ENCODE assay signal across 28 cellular contexts in genomic region chr9:107102011-107102410, GRCh38.
"Had no signal": no experiment of that assay in that cellular context is flagged by ENCODE, and none has a peak within 500 bp of the region (broad histone marks: within the 10 kb centered on the region; RNA-seq: fewer than 3 reads in every experiment).

No MANE protein-coding gene starts in this region.

- H3K4me3 ChIP-seq: ascending aorta, breast epithelium, cardiac muscle cell, colonic mucosa, esophagus squamous epithelium, gastroesophageal sphincter, heart right ventricle had no signal

- H3K9me3 ChIP-seq: ascending aorta, breast epithelium, colonic mucosa, esophagus squamous epithelium, gastroesophageal sphincter, heart right ventricle had no signal

- H3K36me3 ChIP-seq: ascending aorta, breast epithelium, cardiac muscle cell, colonic mucosa, esophagus squamous epithelium, gastroesophageal sphincter, heart right ventricle had no signal

- H3K27ac ChIP-seq: ascending aorta, breast epithelium, cardiac muscle cell, colonic mucosa, epithelial cell of prostate, esophagus squamous epithelium, gastroesophageal sphincter, heart right ventricle had no signal

- ATAC-seq: activated naive CD4-positive, alpha-beta T cell treated with anti-CD3 and anti-CD28 coated beads, Interleukin-2, amount 50 U/mL, for 72 hours; activated T-cell treated with anti-CD3 and anti-CD28 coated beads, Interleukin-2, amount 50 U/mL, for 72 hours; gastroesophageal sphincter; heart right ventricle; WTC11 had no signal

- DNase-seq: activated CD4-positive, alpha-beta memory T cell treated with anti-CD3 and anti-CD28 coated beads, Interleukin-2, amount 10 ng/mL, durations not matched to agents 7 days and 5 days; activated CD4-positive, alpha-beta T cell treated with anti-CD3 and anti-CD28 coated beads for 1 hour; activated CD4-positive, alpha-beta T cell treated with anti-CD3 and anti-CD28 coated beads for 4 hours; activated CD4-positive, alpha-beta T cell treated with anti-CD3 and anti-CD28 coated beads, Interleukin-2, amount 10 ng/mL, durations not matched to agents 7 days and 5 days; activated CD4-positive, alpha-beta T cell treated with anti-CD3 and anti-CD28 coated beads, Interleukin-2, amount 50 U/mL, for 4 hours; activated CD8-positive, alpha-beta memory T cell treated with anti-CD3 and anti-CD28 coated beads, Interleukin-2, amount 50 U/mL, for 48 hours; activated gamma-delta T cell; activated naive CD4-positive, alpha-beta T cell; activated naive CD4-positive, alpha-beta T cell treated with anti-CD3 and anti-CD28 coated beads, Interleukin-2, amount 10 ng/mL, durations not matched to agents 7 days and 5 days; activated naive CD8-positive, alpha-beta T cell treated with anti-CD3 and anti-CD28 coated beads, Interleukin-2, amount 10 ng/mL, durations not matched to agents 7 days and 5 days; activated T-cell treated with anti-CD3 and anti-CD28 coated beads for 4 hours; activated T-cell treated with anti-CD3 and anti-CD28 coated beads, Interleukin-2, amount 50 U/mL, for 24 hours; activated T-cell treated with anti-CD3 and anti-CD28 coated beads, Interleukin-2, amount 50 U/mL, for 72 hours; central memory CD4-positive, alpha-beta T cell; cerebellar nuclear complex; colonic mucosa; effector CD8-positive, alpha-beta T cell; esophagus squamous epithelium; foreskin melanocyte; heart right ventricle; T-helper 2 cell had no signal

- H3K27me3 ChIP-seq: ascending aorta, breast epithelium, cardiac muscle cell, colonic mucosa, esophagus squamous epithelium, gastroesophageal sphincter, heart right ventricle had no signal
